Comparison of ENCODE assay signal across 8 cellular contexts in the genomic region with DNA sequence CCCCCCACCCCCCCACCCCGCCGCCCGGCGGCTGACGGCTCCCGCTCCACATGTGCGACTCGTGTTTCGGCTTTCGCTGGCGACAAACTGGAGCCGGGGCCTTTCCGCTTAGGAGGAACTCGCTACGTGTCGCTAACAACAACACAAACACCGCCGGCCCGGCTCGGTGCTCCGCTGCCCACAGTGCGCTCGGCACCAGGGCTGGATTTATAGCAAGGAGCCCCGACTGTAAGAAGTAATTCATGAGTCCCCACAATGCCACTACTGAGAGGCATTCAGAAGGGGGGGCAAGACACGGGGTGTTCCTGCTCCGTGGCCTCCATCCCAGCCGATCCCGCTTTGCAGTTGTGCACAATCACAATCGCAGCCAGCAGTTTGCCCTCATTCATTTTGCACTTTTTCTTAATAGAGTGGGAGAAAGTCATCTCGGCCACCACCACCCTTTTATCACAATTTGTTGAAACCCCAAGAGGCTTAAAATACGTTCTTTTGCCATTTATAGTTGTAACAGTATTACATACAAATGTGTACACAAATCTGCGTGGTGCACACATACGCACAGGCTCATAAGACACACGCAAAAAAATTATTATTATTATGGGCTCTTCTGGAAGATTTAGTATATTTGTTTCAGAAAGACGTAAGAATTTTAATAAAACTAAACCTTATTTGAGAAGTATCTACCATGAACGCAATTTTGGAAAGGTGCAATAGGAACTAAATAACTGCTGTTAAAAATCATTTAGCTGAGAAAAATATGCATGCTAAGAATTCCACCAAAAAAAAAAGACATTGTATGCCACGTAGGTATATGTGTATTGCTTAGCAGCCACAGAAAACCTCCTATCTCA. TPM values are rescaled to one million over a fixed set of nuclear protein-coding genes. Genes with fewer than 3 reads are reported as not detected.
A peak's percentile ranks its signal among the peaks of the same experiment; 100 is the strongest.
DNase-seq lines count a peak whose midpoint lies in the region; ATAC-seq, FAIRE-seq and TF ChIP-seq lines count a peak whose summit lies in the region.

No MANE protein-coding gene starts in this region.

- H3K36me3 ChIP-seq in A673 (ENCODE audit: insufficient read depth, low read length, poor library complexity, severe bottlenecking): no peaks in the 10 kb centered on the region

- H3K27ac ChIP-seq in A673 (ENCODE audit: low read depth, low read length, poor library complexity, severe bottlenecking) (no peak overlapping the region), substantia nigra (ENCODE audit: low read depth, low read length, poor library complexity, severe bottlenecking) (no peak overlapping the region)

- TF ChIP-seq CTCF in A673 (conservative IDR thresholded peaks at IDR 0.05; ENCODE audit: low read depth, low read length) (no peak), HFF-Myc (IDR thresholded peaks at IDR 0.05; ENCODE audit: low read depth, low read length, missing control alignments) (no peak), cardiac fibroblast (IDR thresholded peaks at IDR 0.05; ENCODE audit: low read depth, low read length) (no peak)

- CTCF ChIA-PET in A673 (lab: Charles Lee): no interaction called here

- peak; percentile 74 for ATAC-seq in left lobe of liver
- ATAC-seq in HG02973 (IDR thresholded peaks at IDR 0.05; ENCODE audit: unreplicated experiment): no peak

- intact Hi-C loops in A673 (cut with micrococcal nuclease; ENCODE audit: unreplicated experiment): no loop called here

- DNase-seq in A673 (ENCODE audit: low spot score) (peak; percentile 22), HFF-Myc (ENCODE audit: extremely low read depth, low read depth) (no peak), cardiac fibroblast (ENCODE audit: low read depth in 2 of 2) (peak; percentile 43 to 62), left lobe of liver (ENCODE audit: low spot score) (peak; percentile 48), substantia nigra (lab: John Stamatoyannopoulos, UW) (peak in 41 of 49 donors; percentile 6 to 69 (median 21)), HCEC 1CT (no peak), H54 (ENCODE audit: insufficient read length, low spot score) (no peak)

- H3K4me3 ChIP-seq in A673 (ENCODE audit: low read depth, low read length, poor library complexity, severe bottlenecking): no peak overlapping the region
- H3K4me3 ChIP-seq in HFF-Myc (replicated peaks; ENCODE audit: low read depth, low read length): peak overlapping the region; percentile 4; the same call in 1 of the 2 replicates
- peak overlapping the region; percentile 22 to 32 for H3K4me3 ChIP-seq in cardiac fibroblast (replicated peaks in 1 of 2; ENCODE audit: low read depth in 2 of 2, low read length in 2 of 2)

- H3K4me1 ChIP-seq in A673 (ENCODE audit: insufficient read depth, low read length, poor library complexity, severe bottlenecking): peaks cover 8% of the 10 kb centered on the region

- H3K27me3 ChIP-seq in A673 (replicated peaks; ENCODE audit: insufficient read depth, low read depth, low read length, poor library complexity): no peaks in the 10 kb centered on the region

- no peaks in the 10 kb centered on the region for H3K9me3 ChIP-seq in A673 (ENCODE audit: low read depth, low read length, poor library complexity, severe bottlenecking)

- no peak for TF ChIP-seq POLR2A in H54 (IDR thresholded peaks at IDR 0.05; ENCODE audit: low read depth, low read length)

- BruUV-seq in A673 (replicated peaks; lab: Mats Ljungman, UMichigan): no TSS peak

- POLR2A ChIA-PET in A673 (lab: Charles Lee; ENCODE audit: low non-redundant PET): no interaction called here

- no peak for FAIRE-seq in H54 (lab: Jason Lieb, UNC)

RNA-seq across cellular contexts. Expression of a gene that starts 48.1 kb away (rescaled TPM):
- total RNA-seq in A673 (2021) (1.7 and 1.9 TPM in 2 replicates), left lobe of liver (0.55 TPM)

Comparison
In these comparisons a context has a peak if more than half of its experiments do, and no peak if none do; other contexts are left out.
1. DNase-seq: peak in A673 (single experiment), cardiac fibroblast (2 of 2), left lobe of liver (single experiment) and substantia nigra (41 of 49); none in HFF-Myc (single experiment), HCEC 1CT (single experiment) and H54 (single experiment).